ENCODE assay signal across 10 cellular contexts in the genomic region with DNA sequence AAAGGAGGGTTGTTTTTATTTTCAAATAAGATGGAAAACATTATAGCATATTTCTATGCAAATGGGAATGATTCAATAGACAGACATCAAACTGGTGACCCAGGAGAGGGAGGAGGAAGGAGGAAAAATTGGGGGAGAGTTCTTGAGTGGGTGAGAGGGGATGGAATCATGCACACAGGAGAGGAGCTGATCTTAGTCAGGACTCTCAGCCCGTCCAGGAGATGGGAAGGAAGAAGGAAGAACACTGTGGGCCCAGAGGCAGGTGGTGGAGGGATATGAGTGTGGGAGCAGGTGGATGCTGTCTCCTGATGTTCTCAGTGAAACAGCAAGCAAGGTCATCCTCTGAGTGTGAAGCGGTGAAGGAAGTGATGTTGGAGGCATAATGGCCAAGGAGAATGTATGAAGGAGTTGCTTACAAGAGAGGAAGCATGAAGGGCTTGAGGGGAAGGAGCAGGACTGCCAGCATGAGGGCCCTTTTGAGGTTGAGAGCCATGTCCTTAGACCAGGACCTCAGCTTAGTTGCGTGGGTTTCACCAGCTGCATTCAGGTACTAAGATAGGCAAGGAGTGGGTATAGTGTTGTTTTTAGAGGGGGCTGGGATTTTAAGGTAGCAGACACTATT.
A peak's percentile ranks its signal among the peaks of the same experiment; 100 is the strongest.
DNase-seq lines count a peak whose midpoint lies in the region; ATAC-seq and TF ChIP-seq lines count a peak whose summit lies in the region.
"Had no signal": no experiment of that assay in that cellular context is flagged by ENCODE, and none has a peak within 500 bp of the region (broad histone marks: within the 10 kb centered on the region; RNA-seq: fewer than 3 reads in every experiment).

No MANE protein-coding gene starts in this region.

- ATAC-seq in left ventricle myocardium superior (peak; percentile 19), HG03103 (IDR thresholded peaks at IDR 0.05; ENCODE audit: low read depth, unreplicated experiment) (peak; percentile 18), aorta (ENCODE audit: low FRiP score) (peak; percentile 11), left colon (no peak)

- no peaks in the 10 kb centered on the region for H3K36me3 ChIP-seq in aorta (ENCODE audit: control insufficient read depth in 1 of 2, insufficient read depth in 2 of 2, low read length in 1 of 2)
- H3K36me3 ChIP-seq in thyroid gland = no peaks in the 10 kb centered on the region

- TF ChIP-seq CTCF in thyroid gland (IDR thresholded peaks at IDR 0.05) = no peak

- H3K4me1 ChIP-seq in aorta (ENCODE audit: control insufficient read depth in 1 of 2, insufficient read depth in 2 of 2, low read length in 2 of 2) (no peaks in the 10 kb centered on the region), thyroid gland (peaks cover 4 to 9% of the 10 kb centered on the region in 2 donors)

- intact Hi-C loops in left ventricle myocardium superior (cut with micrococcal nuclease) = no loop called here
- intact Hi-C loops in cardiac septum (cut with DNase I) = no loop called here
- intact Hi-C loops in aorta (cut with DNase I) = no loop called here
- intact Hi-C loops in left colon (cut with DNase I, micrococcal nuclease) = no loop called here
- intact Hi-C loops in thyroid gland (cut with DNase I) = no loop called here

- H3K27me3 ChIP-seq in aorta (ENCODE audit: control insufficient read depth in 1 of 2, insufficient read depth in 2 of 2, low read length in 1 of 2) = no peaks in the 10 kb centered on the region
- no peaks in the 10 kb centered on the region for H3K27me3 ChIP-seq in thyroid gland

- WGBS in aorta, 2 donors = 82 to 91% methylated on average over 3 of the region's 3 CpGs
- WGBS in thyroid gland, 2 donors = 70 to 79% methylated on average over 3 of the region's 3 CpGs

- DNase-seq in left ventricle myocardium superior (no peak), cardiac septum (ENCODE audit: low spot score) (no peak), dedifferentiated amniotic fluid mesenchymal stem cell (ENCODE audit: extremely low spot score) (peak; percentile 23), aorta (no peak), left colon (no peak), thyroid gland (no peak), H4 (ENCODE audit: low spot score) (no peak)
- DNase-seq: NCI-H510A treated with DMSO at 0.1 percent for 48 hours had no signal

- TF ChIP-seq POLR2A in thyroid gland (IDR thresholded peaks at IDR 0.05) = no peak

- H3K4me3 ChIP-seq in aorta (ENCODE audit: low read length in 2 of 2) (no peak overlapping the region), thyroid gland (replicated peaks in 1 of 3) (no peak overlapping the region)
- H3K4me3 ChIP-seq: skin epidermis had no signal

- H3K9me3 ChIP-seq in aorta (ENCODE audit: control insufficient read depth, low read length) (no peaks in the 10 kb centered on the region), thyroid gland (no peaks in the 10 kb centered on the region)

- H3K27ac ChIP-seq in aorta (ENCODE audit: low read depth in 1 of 2, low read length in 2 of 2) (no peak overlapping the region), thyroid gland (no peak overlapping the region)
